ENCODE assay signal across 1 cellular context in genomic region chr1:151909167-151910149, GRCh38.
TF ChIP-seq lines count a peak whose summit lies in the region.

TSS of gene THEM4 (minus strand) at chr1:151909511. CDS start at chr1:151909458, 53 bp downstream.

TF ChIP-seq in HepG2, 621 proteins besides CTCF, POLR2A, EP300 and RAD21 (continued from another document and continues in another):
- TF ChIP-seq, protein P1, sequence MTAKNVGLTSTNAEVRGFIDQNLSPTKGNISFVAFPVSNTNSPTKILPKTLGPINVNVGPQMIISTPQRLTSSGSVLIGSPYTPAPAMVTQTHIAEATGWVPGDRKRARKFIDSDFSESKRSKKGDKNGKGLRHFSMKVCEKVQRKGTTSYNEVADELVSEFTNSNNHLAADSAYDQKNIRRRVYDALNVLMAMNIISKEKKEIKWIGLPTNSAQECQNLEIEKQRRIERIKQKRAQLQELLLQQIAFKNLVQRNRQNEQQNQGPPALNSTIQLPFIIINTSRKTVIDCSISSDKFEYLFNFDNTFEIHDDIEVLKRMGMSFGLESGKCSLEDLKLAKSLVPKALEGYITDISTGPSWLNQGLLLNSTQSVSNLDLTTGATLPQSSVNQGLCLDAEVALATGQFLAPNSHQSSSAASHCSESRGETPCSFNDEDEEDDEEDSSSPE (CRISPR knock-in tag; IDR thresholded peaks at IDR 0.05): peak; percentile 72
- TF ChIP-seq MAFK (conservative IDR thresholded peaks at IDR 0.05 in 1 of 2, IDR thresholded peaks at IDR 0.05 in 1 of 2; ENCODE audit: low read length in 2 of 2) (no peak), ZNF788 (CRISPR knock-in tag; IDR thresholded peaks at IDR 0.05; ENCODE audit: borderline replicate concordance) (peak; percentile 93; the same call in 1 of the 2 replicates), HMGA1 (CRISPR knock-in tag; conservative IDR thresholded peaks at IDR 0.05) (no peak), MTA1 (CRISPR knock-in tag; IDR thresholded peaks at IDR 0.05; ENCODE audit: borderline replicate concordance) (peak; percentile 68; the same call in 1 of the 2 replicates), ZNF382 (CRISPR knock-in tag; IDR thresholded peaks at IDR 0.05; ENCODE audit: borderline replicate concordance) (no peak), ZNF574 (CRISPR knock-in tag; IDR thresholded peaks at IDR 0.05) (peak; percentile 95), ZNF354B (CRISPR knock-in tag; IDR thresholded peaks at IDR 0.05) (no peak), ZFAT (CRISPR knock-in tag; conservative IDR thresholded peaks at IDR 0.05) (0 out of 2 replicates have a peak, but pooled peaks have one; percentile 19), ZNF792 (CRISPR knock-in tag; IDR thresholded peaks at IDR 0.05) (peak; percentile 91), ZNF30 (CRISPR knock-in tag; IDR thresholded peaks at IDR 0.05) (no peak), ZNF556 (CRISPR knock-in tag; IDR thresholded peaks at IDR 0.05; ENCODE audit: borderline replicate concordance) (peak; percentile 73; the same call in 1 of the 2 replicates), ZSCAN25 (CRISPR knock-in tag; IDR thresholded peaks at IDR 0.05) (peak; percentile 74), DNMT3B (CRISPR knock-in tag; conservative IDR thresholded peaks at IDR 0.05) (peak; percentile 63; the same call in 1 of the 2 replicates), CBX1 (IDR thresholded peaks at IDR 0.05; ENCODE audit: low read depth) (peak; percentile 30), ETV6 (CRISPR knock-in tag; conservative IDR thresholded peaks at IDR 0.05) (peak; percentile 70; the same call in 1 of the 2 replicates), DPF2 (CRISPR knock-in tag; IDR thresholded peaks at IDR 0.05; ENCODE audit: borderline replicate concordance, low read depth) (no peak), POGZ (CRISPR knock-in tag; IDR thresholded peaks at IDR 0.05) (peak; percentile 96), ZNF616 (CRISPR knock-in tag; IDR thresholded peaks at IDR 0.05; ENCODE audit: low read depth) (no peak), AKAP8 (CRISPR knock-in tag; IDR thresholded peaks at IDR 0.05) (peak; percentile 78), PRDM10 (CRISPR knock-in tag; IDR thresholded peaks at IDR 0.05; ENCODE audit: low read depth) (peak; percentile 58; the same call in 1 of the 2 replicates), ZBTB42 (CRISPR knock-in tag; IDR thresholded peaks at IDR 0.05) (no peak), ZNF691 (CRISPR knock-in tag; IDR thresholded peaks at IDR 0.05; ENCODE audit: borderline replicate concordance, low read depth) (0 out of 2 replicates have a peak, but pooled peaks have one; percentile 70), ZMYM4 (CRISPR knock-in tag; IDR thresholded peaks at IDR 0.05) (peak; percentile 97), MNT (IDR thresholded peaks at IDR 0.05) (peak; percentile 40; the same call in 1 of the 2 replicates), KDM3A (CRISPR knock-in tag; IDR thresholded peaks at IDR 0.05; ENCODE audit: low read depth) (peak; percentile 93), ZNF414 (CRISPR knock-in tag; IDR thresholded peaks at IDR 0.05) (peak; percentile 75; the same call in 1 of the 2 replicates), PRDM4 (CRISPR knock-in tag; IDR thresholded peaks at IDR 0.05; ENCODE audit: borderline replicate concordance) (no peak), ZNF569 (CRISPR knock-in tag; IDR thresholded peaks at IDR 0.05; ENCODE audit: borderline replicate concordance) (no peak), NFYB (CRISPR knock-in tag; IDR thresholded peaks at IDR 0.05) (peak; percentile 58), CSRNP2 (CRISPR knock-in tag; conservative IDR thresholded peaks at IDR 0.05; ENCODE audit: low read depth) (no peak), ZNF709 (CRISPR knock-in tag; IDR thresholded peaks at IDR 0.05) (peak; percentile 84; the same call in 1 of the 2 replicates), ZNF329 (CRISPR knock-in tag; IDR thresholded peaks at IDR 0.05; ENCODE audit: low read depth) (no peak; the same call in 1 of the 2 replicates), KAT7 (CRISPR knock-in tag; IDR thresholded peaks at IDR 0.05; ENCODE audit: borderline replicate concordance) (peak; percentile 88; the same call in 1 of the 2 replicates), ZNF335 (CRISPR knock-in tag; IDR thresholded peaks at IDR 0.05) (0 out of 2 replicates have a peak, but pooled peaks have one; percentile 51)
- TF ChIP-seq, protein P2, sequence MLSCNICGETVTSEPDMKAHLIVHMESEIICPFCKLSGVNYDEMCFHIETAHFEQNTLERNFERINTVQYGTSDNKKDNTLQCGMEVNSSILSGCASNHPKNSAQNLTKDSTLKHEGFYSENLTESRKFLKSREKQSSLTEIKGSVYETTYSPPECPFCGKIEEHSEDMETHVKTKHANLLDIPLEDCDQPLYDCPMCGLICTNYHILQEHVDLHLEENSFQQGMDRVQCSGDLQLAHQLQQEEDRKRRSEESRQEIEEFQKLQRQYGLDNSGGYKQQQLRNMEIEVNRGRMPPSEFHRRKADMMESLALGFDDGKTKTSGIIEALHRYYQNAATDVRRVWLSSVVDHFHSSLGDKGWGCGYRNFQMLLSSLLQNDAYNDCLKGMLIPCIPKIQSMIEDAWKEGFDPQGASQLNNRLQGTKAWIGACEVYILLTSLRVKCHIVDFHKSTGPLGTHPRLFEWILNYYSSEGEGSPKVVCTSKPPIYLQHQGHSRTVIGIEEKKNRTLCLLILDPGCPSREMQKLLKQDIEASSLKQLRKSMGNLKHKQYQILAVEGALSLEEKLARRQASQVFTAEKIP (CRISPR knock-in tag; IDR thresholded peaks at IDR 0.05; ENCODE audit: borderline replicate concordance): peak; percentile 25; the same call in 1 of the 2 replicates
- TF ChIP-seq, protein P3, sequence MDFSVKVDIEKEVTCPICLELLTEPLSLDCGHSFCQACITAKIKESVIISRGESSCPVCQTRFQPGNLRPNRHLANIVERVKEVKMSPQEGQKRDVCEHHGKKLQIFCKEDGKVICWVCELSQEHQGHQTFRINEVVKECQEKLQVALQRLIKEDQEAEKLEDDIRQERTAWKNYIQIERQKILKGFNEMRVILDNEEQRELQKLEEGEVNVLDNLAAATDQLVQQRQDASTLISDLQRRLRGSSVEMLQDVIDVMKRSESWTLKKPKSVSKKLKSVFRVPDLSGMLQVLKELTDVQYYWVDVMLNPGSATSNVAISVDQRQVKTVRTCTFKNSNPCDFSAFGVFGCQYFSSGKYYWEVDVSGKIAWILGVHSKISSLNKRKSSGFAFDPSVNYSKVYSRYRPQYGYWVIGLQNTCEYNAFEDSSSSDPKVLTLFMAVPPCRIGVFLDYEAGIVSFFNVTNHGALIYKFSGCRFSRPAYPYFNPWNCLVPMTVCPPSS (IDR thresholded peaks at IDR 0.05): no peak
